1 cellular context compared by ENCODE assay signal in the genomic region with DNA sequence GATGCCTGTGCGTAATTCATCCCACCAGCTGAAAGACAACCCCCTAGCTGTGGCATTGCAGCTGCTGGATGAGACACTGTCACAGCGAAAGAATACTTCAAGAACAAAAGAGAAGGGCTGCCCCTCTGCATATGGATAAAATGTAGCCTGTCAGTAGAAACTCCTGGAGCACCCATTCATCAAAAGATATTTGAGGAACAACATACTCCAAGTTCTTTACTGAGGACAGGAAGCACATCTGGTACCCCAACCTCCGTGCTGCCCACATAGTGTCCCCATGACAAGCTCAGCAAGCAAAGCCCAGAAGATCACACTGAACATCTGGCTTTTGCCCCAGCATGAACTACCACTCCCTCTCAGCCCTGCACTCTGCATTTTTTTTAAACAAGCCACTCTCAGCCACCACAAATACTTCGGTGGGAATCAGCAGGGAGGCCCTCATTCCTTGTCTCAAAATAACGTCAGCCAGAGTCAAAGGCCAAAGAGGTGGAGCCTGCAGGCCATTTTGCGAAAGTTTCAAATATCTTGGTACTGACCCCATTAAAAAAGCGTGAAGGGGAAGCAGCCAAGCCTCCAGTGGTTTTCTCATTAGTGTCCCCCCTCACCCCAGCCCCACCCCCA.
A peak's percentile ranks its signal among the peaks of the same experiment; 100 is the strongest.
TF ChIP-seq lines count a peak whose summit lies in the region.

No MANE protein-coding gene starts in this region.

TF ChIP-seq in HepG2, 621 proteins besides CTCF, POLR2A, EP300 and RAD21 (continued from another document and continues in another):
- TF ChIP-seq NR2F6 (IDR thresholded peaks at IDR 0.05) (peak; percentile 57), NR2F6 (CRISPR knock-in tag; IDR thresholded peaks at IDR 0.05) (peak; percentile 43; the same call in 1 of the 2 replicates), PAWR (CRISPR knock-in tag; IDR thresholded peaks at IDR 0.05; ENCODE audit: borderline replicate concordance) (no peak), ZNF468 (CRISPR knock-in tag; IDR thresholded peaks at IDR 0.05) (no peak), NR2C2 (CRISPR knock-in tag; IDR thresholded peaks at IDR 0.05; ENCODE audit: borderline replicate concordance) (peak; percentile 78), ZNF775 (CRISPR knock-in tag; IDR thresholded peaks at IDR 0.05; ENCODE audit: borderline replicate concordance) (no peak), RFX5 (IDR thresholded peaks at IDR 0.05; ENCODE audit: low read depth, low read length) (no peak), NR1H2 (CRISPR knock-in tag; IDR thresholded peaks at IDR 0.05; ENCODE audit: borderline replicate concordance, low read depth) (no peak), ZNF720 (CRISPR knock-in tag; IDR thresholded peaks at IDR 0.05) (no peak), FOXC1 (CRISPR knock-in tag; IDR thresholded peaks at IDR 0.05; ENCODE audit: borderline replicate concordance) (no peak), NKX3-1 (CRISPR knock-in tag; IDR thresholded peaks at IDR 0.05) (no peak), KLF6 (CRISPR knock-in tag; IDR thresholded peaks at IDR 0.05) (no peak), ZNF782 (CRISPR knock-in tag; IDR thresholded peaks at IDR 0.05; ENCODE audit: borderline replicate concordance) (no peak), RBM39 (IDR thresholded peaks at IDR 0.05; ENCODE audit: low read depth, low read length, poor library complexity, severe bottlenecking) (no peak), SMARCE1 (IDR thresholded peaks at IDR 0.05; ENCODE audit: borderline replicate concordance) (no peak), ASH2L (IDR thresholded peaks at IDR 0.05; ENCODE audit: insufficient read length, low read depth, low read length) (peak; percentile 54), GATAD1 (CRISPR knock-in tag; IDR thresholded peaks at IDR 0.05) (no peak), JUND (CRISPR knock-in tag; IDR thresholded peaks at IDR 0.05) (no peak), JARID2 (CRISPR knock-in tag; IDR thresholded peaks at IDR 0.05; ENCODE audit: insufficient replicate concordance) (no peak), POLR2G (IDR thresholded peaks at IDR 0.05; ENCODE audit: low read depth, low read length) (no peak), SP5 (CRISPR knock-in tag; IDR thresholded peaks at IDR 0.05; ENCODE audit: borderline replicate concordance, low read depth) (no peak; the same call in 1 of the 2 replicates), ZSCAN25 (CRISPR knock-in tag; IDR thresholded peaks at IDR 0.05) (no peak), KAT7 (CRISPR knock-in tag; IDR thresholded peaks at IDR 0.05; ENCODE audit: borderline replicate concordance) (no peak; the same call in 1 of the 2 replicates), TEAD3 (CRISPR knock-in tag; optimal IDR thresholded peaks at IDR 0.05; ENCODE audit: borderline replicate concordance) (peak; percentile 41), FOSL2 (CRISPR knock-in tag; IDR thresholded peaks at IDR 0.05) (no peak), LCORL (IDR thresholded peaks at IDR 0.05) (no peak), LCORL (CRISPR knock-in tag; IDR thresholded peaks at IDR 0.05) (peak; percentile 38; the same call in 1 of the 2 replicates), ZNF569 (CRISPR knock-in tag; IDR thresholded peaks at IDR 0.05; ENCODE audit: borderline replicate concordance) (no peak), SIN3B (IDR thresholded peaks at IDR 0.05; ENCODE audit: low read length) (no peak), ZC3H13 (CRISPR knock-in tag; IDR thresholded peaks at IDR 0.05) (peak; percentile 74; the same call in 1 of the 2 replicates), RFXANK (CRISPR knock-in tag; IDR thresholded peaks at IDR 0.05) (no peak), KLF15 (CRISPR knock-in tag; IDR thresholded peaks at IDR 0.05; ENCODE audit: borderline replicate concordance) (no peak)
- TF ChIP-seq, protein P1, sequence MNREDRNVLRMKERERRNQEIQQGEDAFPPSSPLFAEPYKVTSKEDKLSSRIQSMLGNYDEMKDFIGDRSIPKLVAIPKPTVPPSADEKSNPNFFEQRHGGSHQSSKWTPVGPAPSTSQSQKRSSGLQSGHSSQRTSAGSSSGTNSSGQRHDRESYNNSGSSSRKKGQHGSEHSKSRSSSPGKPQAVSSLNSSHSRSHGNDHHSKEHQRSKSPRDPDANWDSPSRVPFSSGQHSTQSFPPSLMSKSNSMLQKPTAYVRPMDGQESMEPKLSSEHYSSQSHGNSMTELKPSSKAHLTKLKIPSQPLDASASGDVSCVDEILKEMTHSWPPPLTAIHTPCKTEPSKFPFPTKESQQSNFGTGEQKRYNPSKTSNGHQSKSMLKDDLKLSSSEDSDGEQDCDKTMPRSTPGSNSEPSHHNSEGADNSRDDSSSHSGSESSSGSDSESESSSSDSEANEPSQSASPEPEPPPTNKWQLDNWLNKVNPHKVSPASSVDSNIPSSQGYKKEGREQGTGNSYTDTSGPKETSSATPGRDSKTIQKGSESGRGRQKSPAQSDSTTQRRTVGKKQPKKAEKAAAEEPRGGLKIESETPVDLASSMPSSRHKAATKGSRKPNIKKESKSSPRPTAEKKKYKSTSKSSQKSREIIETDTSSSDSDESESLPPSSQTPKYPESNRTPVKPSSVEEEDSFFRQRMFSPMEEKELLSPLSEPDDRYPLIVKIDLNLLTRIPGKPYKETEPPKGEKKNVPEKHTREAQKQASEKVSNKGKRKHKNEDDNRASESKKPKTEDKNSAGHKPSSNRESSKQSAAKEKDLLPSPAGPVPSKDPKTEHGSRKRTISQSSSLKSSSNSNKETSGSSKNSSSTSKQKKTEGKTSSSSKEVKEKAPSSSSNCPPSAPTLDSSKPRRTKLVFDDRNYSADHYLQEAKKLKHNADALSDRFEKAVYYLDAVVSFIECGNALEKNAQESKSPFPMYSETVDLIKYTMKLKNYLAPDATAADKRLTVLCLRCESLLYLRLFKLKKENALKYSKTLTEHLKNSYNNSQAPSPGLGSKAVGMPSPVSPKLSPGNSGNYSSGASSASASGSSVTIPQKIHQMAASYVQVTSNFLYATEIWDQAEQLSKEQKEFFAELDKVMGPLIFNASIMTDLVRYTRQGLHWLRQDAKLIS (CRISPR knock-in tag; IDR thresholded peaks at IDR 0.05), result peak; percentile 29; the same call in 1 of the 2 replicates
- TF ChIP-seq, protein P2, sequence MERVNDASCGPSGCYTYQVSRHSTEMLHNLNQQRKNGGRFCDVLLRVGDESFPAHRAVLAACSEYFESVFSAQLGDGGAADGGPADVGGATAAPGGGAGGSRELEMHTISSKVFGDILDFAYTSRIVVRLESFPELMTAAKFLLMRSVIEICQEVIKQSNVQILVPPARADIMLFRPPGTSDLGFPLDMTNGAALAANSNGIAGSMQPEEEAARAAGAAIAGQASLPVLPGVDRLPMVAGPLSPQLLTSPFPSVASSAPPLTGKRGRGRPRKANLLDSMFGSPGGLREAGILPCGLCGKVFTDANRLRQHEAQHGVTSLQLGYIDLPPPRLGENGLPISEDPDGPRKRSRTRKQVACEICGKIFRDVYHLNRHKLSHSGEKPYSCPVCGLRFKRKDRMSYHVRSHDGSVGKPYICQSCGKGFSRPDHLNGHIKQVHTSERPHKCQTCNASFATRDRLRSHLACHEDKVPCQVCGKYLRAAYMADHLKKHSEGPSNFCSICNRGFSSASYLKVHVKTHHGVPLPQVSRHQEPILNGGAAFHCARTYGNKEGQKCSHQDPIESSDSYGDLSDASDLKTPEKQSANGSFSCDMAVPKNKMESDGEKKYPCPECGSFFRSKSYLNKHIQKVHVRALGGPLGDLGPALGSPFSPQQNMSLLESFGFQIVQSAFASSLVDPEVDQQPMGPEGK (CRISPR knock-in tag; IDR thresholded peaks at IDR 0.05), result peak; percentile 26; the same call in 1 of the 2 replicates
- TF ChIP-seq, protein P3, sequence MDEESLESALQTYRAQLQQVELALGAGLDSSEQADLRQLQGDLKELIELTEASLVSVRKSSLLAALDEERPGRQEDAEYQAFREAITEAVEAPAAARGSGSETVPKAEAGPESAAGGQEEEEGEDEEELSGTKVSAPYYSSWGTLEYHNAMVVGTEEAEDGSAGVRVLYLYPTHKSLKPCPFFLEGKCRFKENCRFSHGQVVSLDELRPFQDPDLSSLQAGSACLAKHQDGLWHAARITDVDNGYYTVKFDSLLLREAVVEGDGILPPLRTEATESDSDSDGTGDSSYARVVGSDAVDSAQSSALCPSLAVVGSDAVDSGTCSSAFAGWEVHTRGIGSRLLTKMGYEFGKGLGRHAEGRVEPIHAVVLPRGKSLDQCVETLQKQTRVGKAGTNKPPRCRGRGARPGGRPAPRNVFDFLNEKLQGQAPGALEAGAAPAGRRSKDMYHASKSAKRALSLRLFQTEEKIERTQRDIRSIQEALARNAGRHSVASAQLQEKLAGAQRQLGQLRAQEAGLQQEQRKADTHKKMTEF (CRISPR knock-in tag; IDR thresholded peaks at IDR 0.05), result no peak
- TF ChIP-seq, protein P4, sequence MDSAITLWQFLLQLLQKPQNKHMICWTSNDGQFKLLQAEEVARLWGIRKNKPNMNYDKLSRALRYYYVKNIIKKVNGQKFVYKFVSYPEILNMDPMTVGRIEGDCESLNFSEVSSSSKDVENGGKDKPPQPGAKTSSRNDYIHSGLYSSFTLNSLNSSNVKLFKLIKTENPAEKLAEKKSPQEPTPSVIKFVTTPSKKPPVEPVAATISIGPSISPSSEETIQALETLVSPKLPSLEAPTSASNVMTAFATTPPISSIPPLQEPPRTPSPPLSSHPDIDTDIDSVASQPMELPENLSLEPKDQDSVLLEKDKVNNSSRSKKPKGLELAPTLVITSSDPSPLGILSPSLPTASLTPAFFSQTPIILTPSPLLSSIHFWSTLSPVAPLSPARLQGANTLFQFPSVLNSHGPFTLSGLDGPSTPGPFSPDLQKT (CRISPR knock-in tag; IDR thresholded peaks at IDR 0.05; ENCODE audit: borderline replicate concordance), result no peak
- TF ChIP-seq, protein P5, sequence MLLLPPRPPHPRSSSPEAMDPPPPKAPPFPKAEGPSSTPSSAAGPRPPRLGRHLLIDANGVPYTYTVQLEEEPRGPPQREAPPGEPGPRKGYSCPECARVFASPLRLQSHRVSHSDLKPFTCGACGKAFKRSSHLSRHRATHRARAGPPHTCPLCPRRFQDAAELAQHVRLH (CRISPR knock-in tag; IDR thresholded peaks at IDR 0.05; ENCODE audit: borderline replicate concordance, low read depth), result 0 out of 2 replicates have a peak, but pooled peaks have one; percentile 55
- TF ChIP-seq, protein P6, sequence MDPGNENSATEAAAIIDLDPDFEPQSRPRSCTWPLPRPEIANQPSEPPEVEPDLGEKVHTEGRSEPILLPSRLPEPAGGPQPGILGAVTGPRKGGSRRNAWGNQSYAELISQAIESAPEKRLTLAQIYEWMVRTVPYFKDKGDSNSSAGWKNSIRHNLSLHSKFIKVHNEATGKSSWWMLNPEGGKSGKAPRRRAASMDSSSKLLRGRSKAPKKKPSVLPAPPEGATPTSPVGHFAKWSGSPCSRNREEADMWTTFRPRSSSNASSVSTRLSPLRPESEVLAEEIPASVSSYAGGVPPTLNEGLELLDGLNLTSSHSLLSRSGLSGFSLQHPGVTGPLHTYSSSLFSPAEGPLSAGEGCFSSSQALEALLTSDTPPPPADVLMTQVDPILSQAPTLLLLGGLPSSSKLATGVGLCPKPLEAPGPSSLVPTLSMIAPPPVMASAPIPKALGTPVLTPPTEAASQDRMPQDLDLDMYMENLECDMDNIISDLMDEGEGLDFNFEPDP (CRISPR knock-in tag; conservative IDR thresholded peaks at IDR 0.05), result 0 out of 2 replicates have a peak, but pooled peaks have one; percentile 57
- TF ChIP-seq, protein P7, sequence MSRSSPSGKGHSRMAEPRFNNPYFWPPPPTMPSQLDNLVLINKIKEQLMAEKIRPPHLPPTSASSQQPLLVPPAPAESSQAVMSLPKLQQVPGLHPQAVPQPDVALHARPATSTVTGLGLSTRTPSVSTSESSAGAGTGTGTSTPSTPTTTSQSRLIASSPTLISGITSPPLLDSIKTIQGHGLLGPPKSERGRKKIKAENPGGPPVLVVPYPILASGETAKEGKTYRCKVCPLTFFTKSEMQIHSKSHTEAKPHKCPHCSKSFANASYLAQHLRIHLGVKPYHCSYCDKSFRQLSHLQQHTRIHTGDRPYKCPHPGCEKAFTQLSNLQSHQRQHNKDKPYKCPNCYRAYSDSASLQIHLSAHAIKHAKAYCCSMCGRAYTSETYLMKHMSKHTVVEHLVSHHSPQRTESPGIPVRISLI (CRISPR knock-in tag; IDR thresholded peaks at IDR 0.05; ENCODE audit: borderline replicate concordance), result peak; percentile 75; the same call in 1 of the 2 replicates
- TF ChIP-seq, protein P8, sequence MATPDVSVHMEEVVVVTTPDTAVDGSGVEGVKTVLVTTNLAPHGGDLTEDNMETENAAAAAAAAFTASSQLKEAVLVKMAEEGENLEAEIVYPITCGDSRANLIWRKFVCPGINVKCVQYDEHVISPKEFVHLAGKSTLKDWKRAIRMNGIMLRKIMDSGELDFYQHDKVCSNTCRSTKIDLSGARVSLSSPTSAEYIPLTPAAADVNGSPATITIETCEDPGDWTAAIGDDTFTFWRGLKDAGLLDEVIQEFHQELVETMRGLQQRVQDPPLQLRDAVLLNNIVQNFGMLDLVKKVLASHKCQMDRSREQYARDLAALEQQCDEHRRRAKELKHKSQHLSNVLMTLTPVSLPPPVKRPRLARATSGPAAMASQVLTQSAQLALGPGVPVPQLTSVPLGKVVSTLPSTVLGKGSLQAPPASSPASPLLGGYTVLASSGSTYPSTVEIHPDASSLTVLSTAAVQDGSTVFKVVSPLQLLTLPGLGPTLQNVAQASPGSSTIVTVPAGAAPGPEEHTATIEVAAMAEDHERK (CRISPR knock-in tag; IDR thresholded peaks at IDR 0.05; ENCODE audit: low read depth), result no peak
- TF ChIP-seq, protein P9, sequence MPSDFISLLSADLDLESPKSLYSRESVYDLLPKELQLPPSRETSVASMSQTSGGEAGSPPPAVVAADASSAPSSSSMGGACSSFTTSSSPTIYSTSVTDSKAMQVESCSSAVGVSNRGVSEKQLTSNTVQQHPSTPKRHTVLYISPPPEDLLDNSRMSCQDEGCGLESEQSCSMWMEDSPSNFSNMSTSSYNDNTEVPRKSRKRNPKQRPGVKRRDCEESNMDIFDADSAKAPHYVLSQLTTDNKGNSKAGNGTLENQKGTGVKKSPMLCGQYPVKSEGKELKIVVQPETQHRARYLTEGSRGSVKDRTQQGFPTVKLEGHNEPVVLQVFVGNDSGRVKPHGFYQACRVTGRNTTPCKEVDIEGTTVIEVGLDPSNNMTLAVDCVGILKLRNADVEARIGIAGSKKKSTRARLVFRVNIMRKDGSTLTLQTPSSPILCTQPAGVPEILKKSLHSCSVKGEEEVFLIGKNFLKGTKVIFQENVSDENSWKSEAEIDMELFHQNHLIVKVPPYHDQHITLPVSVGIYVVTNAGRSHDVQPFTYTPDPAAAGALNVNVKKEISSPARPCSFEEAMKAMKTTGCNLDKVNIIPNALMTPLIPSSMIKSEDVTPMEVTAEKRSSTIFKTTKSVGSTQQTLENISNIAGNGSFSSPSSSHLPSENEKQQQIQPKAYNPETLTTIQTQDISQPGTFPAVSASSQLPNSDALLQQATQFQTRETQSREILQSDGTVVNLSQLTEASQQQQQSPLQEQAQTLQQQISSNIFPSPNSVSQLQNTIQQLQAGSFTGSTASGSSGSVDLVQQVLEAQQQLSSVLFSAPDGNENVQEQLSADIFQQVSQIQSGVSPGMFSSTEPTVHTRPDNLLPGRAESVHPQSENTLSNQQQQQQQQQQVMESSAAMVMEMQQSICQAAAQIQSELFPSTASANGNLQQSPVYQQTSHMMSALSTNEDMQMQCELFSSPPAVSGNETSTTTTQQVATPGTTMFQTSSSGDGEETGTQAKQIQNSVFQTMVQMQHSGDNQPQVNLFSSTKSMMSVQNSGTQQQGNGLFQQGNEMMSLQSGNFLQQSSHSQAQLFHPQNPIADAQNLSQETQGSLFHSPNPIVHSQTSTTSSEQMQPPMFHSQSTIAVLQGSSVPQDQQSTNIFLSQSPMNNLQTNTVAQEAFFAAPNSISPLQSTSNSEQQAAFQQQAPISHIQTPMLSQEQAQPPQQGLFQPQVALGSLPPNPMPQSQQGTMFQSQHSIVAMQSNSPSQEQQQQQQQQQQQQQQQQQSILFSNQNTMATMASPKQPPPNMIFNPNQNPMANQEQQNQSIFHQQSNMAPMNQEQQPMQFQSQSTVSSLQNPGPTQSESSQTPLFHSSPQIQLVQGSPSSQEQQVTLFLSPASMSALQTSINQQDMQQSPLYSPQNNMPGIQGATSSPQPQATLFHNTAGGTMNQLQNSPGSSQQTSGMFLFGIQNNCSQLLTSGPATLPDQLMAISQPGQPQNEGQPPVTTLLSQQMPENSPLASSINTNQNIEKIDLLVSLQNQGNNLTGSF (CRISPR knock-in tag; IDR thresholded peaks at IDR 0.05), result no peak
